In genomic region chr10:74050653-74051052, GRCh38 we compare ENCODE assay signal across 26 cellular contexts. TPM values are rescaled to one million over a fixed set of nuclear protein-coding genes. Genes with fewer than 3 reads are reported as not detected.
DNase-seq lines count a peak whose midpoint lies in the region; ATAC-seq and TF ChIP-seq lines count a peak whose summit lies in the region.
"Had no signal": no experiment of that assay in that cellular context is flagged by ENCODE, and none has a peak within 500 bp of the region (broad histone marks: within the 10 kb centered on the region; RNA-seq: fewer than 3 reads in every experiment).

No MANE protein-coding gene starts in this region.

- no peaks in the 10 kb centered on the region for H3K9me3 ChIP-seq in right atrium auricular region
- no peaks in the 10 kb centered on the region for H3K9me3 ChIP-seq in gastroesophageal sphincter
- H3K9me3 ChIP-seq in psoas muscle = no peaks in the 10 kb centered on the region
- H3K9me3 ChIP-seq: BE2C, suprapubic skin, upper lobe of right lung had no signal

- no peak for TF ChIP-seq EP300 in gastroesophageal sphincter (IDR thresholded peaks at IDR 0.05)

- H3K27ac ChIP-seq in right atrium auricular region (peak overlapping the region; percentile 37 to 85), gastroesophageal sphincter (peak overlapping the region in 3 of 4 donors; percentile 45 to 61 (median 59)), psoas muscle (peak overlapping the region; percentile 88)
- H3K27ac ChIP-seq: suprapubic skin, upper lobe of right lung had no signal

- no peak overlapping the region for H3K4me3 ChIP-seq in right atrium auricular region
- H3K4me3 ChIP-seq in gastroesophageal sphincter = no peak overlapping the region
- H3K4me3 ChIP-seq in psoas muscle = no peak overlapping the region
- H3K4me3 ChIP-seq: suprapubic skin, upper lobe of right lung had no signal

- no peak for TF ChIP-seq CTCF in right atrium auricular region (IDR thresholded peaks at IDR 0.05)
- no peak for TF ChIP-seq CTCF in gastroesophageal sphincter (IDR thresholded peaks at IDR 0.05)
- TF ChIP-seq CTCF in psoas muscle (IDR thresholded peaks at IDR 0.05) = no peak

- DNase-seq in right atrium auricular region (ENCODE audit: low spot score) (no peak), Right ventricle myocardium superior (no peak), psoas muscle (no peak), ureter (ENCODE audit: low spot score) (no peak)
- DNase-seq: activated CD8-positive, alpha-beta memory T cell treated with anti-CD3 and anti-CD28 coated beads, Interleukin-2, amount 50 U/mL, for 48 hours; activated CD8-positive, alpha-beta T cell treated with anti-CD3 and anti-CD28 coated beads for 36 hours; activated naive CD4-positive, alpha-beta T cell treated with Interleukin-2 at 50 U/mL for 16 hours; BE2C; CD8-positive, alpha-beta T cell; central memory CD4-positive, alpha-beta T cell; DMS 273 treated with DMSO at 0.1 percent for 48 hours; GOT3; hypothalamus; Kasumi-1; NCI-H1417 treated with DMSO at 0.1 percent for 48 hours; NCI-H2081 treated with DMSO at 0.1 percent for 48 hours; NCI-H345; NCI-H748 treated with DMSO at 0.1 percent for 48 hours; posterior cingulate gyrus; SHP77; upper lobe of right lung had no signal

- H3K4me1 ChIP-seq in right atrium auricular region = peaks cover 0 to 89% of the 10 kb centered on the region in 2 donors
- peaks cover 13 to 93% (median 25%) of the 10 kb centered on the region in 3 donors for H3K4me1 ChIP-seq in gastroesophageal sphincter
- H3K4me1 ChIP-seq in psoas muscle = peaks cover 79% of the 10 kb centered on the region
- H3K4me1 ChIP-seq: BE2C had no signal

- ATAC-seq in Right ventricle myocardium superior (ENCODE audit: poor library complexity) (no peak), gastroesophageal sphincter (no peak), psoas muscle (no peak), HG03442 (IDR thresholded peaks at IDR 0.05; ENCODE audit: unreplicated experiment) (no peak), HG03196 (IDR thresholded peaks at IDR 0.05; ENCODE audit: unreplicated experiment) (no peak)
- ATAC-seq: activated CD8-positive, alpha-beta T cell treated with anti-CD3 and anti-CD28 coated beads for 36 hours; CD8-positive, alpha-beta T cell; stimulated activated memory B cell treated with anti-CD40 and anti-IgM and Interleukin-4, amounts not matched to agents 10 μg/mL and 1 μg/mL and 100 μg/mL, for 72 hours; upper lobe of right lung had no signal

- no peaks in the 10 kb centered on the region for H3K27me3 ChIP-seq in right atrium auricular region
- no peaks in the 10 kb centered on the region for H3K27me3 ChIP-seq in gastroesophageal sphincter
- no peaks in the 10 kb centered on the region for H3K27me3 ChIP-seq in psoas muscle (ENCODE audit: insufficient read depth in 3 of 3, low read length in 2 of 3)
- H3K27me3 ChIP-seq: BE2C, suprapubic skin, upper lobe of right lung had no signal

- H3K36me3 ChIP-seq in right atrium auricular region = peaks cover 11% of the 10 kb centered on the region
- H3K36me3 ChIP-seq in gastroesophageal sphincter = peaks cover 0 to 8% of the 10 kb centered on the region in 2 donors
- no peaks in the 10 kb centered on the region for H3K36me3 ChIP-seq in psoas muscle (ENCODE audit: insufficient read depth in 1 of 2, low read depth in 1 of 2)
- H3K36me3 ChIP-seq: suprapubic skin, upper lobe of right lung had no signal

- intact Hi-C loops in Right ventricle myocardium superior (cut with DNase I) = no loop called here
- intact Hi-C loops in psoas muscle (cut with DNase I) = no loop called here

- no peak for TF ChIP-seq POLR2A in gastroesophageal sphincter (IDR thresholded peaks at IDR 0.05)

- 100% methylated on average over 1 of the region's 1 CpG for WGBS in gastroesophageal sphincter (ENCODE audit: low coverage in 1 of 2), 2 donors
- WGBS in psoas muscle, 3 donors = 82 to 100% (median 100%) methylated on average over 1 of the region's 1 CpG

RNA-seq across cellular contexts. Expression of gene VCL, which starts 52.7 kb away (rescaled TPM):
- total RNA-seq in right atrium auricular region (100 to 1,000 TPM; 173 to 216 TPM), Right ventricle myocardium superior (194 TPM), gastroesophageal sphincter (100 to 1,000 TPM; 433 to 615 (median 440) TPM), psoas muscle (100 to 1,000 TPM in 3 of 4 donors, 10 to 100 TPM in 1; 89.1 to 426 (median 179) TPM), ureter (256 TPM)
- polyA plus RNA-seq in psoas muscle = 10 to 100 TPM; 54.5 to 93.2 (median 91.4) TPM
